36 cellular contexts compared by ENCODE assay signal in the genomic region with DNA sequence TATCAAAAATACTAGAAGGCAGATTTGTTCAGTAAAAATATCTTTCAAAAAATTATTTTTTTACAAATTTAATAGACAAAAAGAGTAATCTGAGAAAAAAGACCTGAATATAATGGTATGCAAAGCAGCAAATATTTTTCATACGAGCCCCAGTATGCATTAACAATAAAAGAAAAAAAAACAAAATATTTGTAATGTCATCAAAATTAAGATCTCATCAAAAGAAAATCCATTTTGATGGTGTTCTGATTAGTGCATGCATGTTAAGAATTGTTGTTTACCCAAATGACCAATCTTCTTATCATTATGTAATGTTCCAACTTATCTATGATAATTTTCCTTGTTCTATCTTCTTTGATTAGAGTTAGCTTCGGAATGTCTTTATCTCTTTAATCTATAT.
"Had no signal": no experiment of that assay in that cellular context is flagged by ENCODE, and none has a peak within 500 bp of the region (broad histone marks: within the 10 kb centered on the region; RNA-seq: fewer than 3 reads in every experiment).

No MANE protein-coding gene starts in this region.

- DNase-seq: activated B cell treated with CpG ODN at 0.5 μM for 24 hours; activated CD4-positive, alpha-beta memory T cell treated with anti-CD3 and anti-CD28 coated beads, Interleukin-2, amount 10 ng/mL, durations not matched to agents 7 days and 5 days; activated CD4-positive, alpha-beta T cell treated with anti-CD3 and anti-CD28 coated beads for 4 hours; activated CD4-positive, alpha-beta T cell treated with anti-CD3 and anti-CD28 coated beads, Interleukin-2, amount 10 ng/mL, durations not matched to agents 24 days and 14 days; activated CD4-positive, alpha-beta T cell treated with anti-CD3 and anti-CD28 coated beads, Interleukin-2, amount 50 U/mL, for 1 hour; activated CD4-positive, alpha-beta T cell treated with anti-CD3 and anti-CD28 coated beads, Interleukin-2, amount 50 U/mL, for 4 hours; activated CD4-positive, CD25-positive, alpha-beta regulatory T cell treated with anti-CD3 and anti-CD28 coated beads, Interleukin-2, amount 50 U/mL, for 72 hours; activated CD8-positive, alpha-beta memory T cell treated with anti-CD3 and anti-CD28 coated beads for 24 hours; activated CD8-positive, alpha-beta memory T cell treated with anti-CD3 and anti-CD28 coated beads, Interleukin-2, amount 10 ng/mL, durations not matched to agents 7 days and 5 days; activated CD8-positive, alpha-beta memory T cell treated with anti-CD3 and anti-CD28 coated beads, Interleukin-2, amount 50 U/mL, for 48 hours; activated CD8-positive, alpha-beta T cell treated with anti-CD3 and anti-CD28 coated beads, Interleukin-2, amount 10 ng/mL, durations not matched to agents 7 days and 5 days; activated effector memory CD4-positive, alpha-beta T cell treated with Interleukin-2 at 50 U/mL for 16 hours; activated gamma-delta T cell; activated naive CD4-positive, alpha-beta T cell treated with anti-CD3 and anti-CD28 coated beads, Interleukin-2, amount 10 ng/mL, durations not matched to agents 7 days and 5 days; activated naive CD4-positive, alpha-beta T cell treated with Interleukin-2 at 50 U/mL for 16 hours; activated naive CD8-positive, alpha-beta T cell treated with anti-CD3 and anti-CD28 coated beads, Interleukin-2, amount 10 ng/mL, durations not matched to agents 7 days and 5 days; activated naive CD8-positive, alpha-beta T cell treated with anti-CD3 and anti-CD28 coated beads, Interleukin-2, amount 50 U/mL, for 24 hours; activated T-cell treated with anti-CD3 and anti-CD28 coated beads, Interleukin-2, amount 50 U/mL, for 24 hours; activated T-cell treated with anti-CD3 and anti-CD28 coated beads, Interleukin-2, amount 50 U/mL, for 48 hours; amygdala; anterior cingulate cortex; caudate nucleus; cerebellar nuclear complex; T-helper 2 cell; T-helper 9 cell had no signal

- H3K4me3 Mint-ChIP-seq: activated B cell treated with CpG ODN at 0.5 μM for 24 hours; activated CD4-positive, alpha-beta memory T cell treated with anti-CD3 and anti-CD28 coated beads, Interleukin-2, amount 10 ng/mL, durations not matched to agents 7 days and 5 days; activated CD4-positive, alpha-beta T cell treated with anti-CD3 and anti-CD28 coated beads, Interleukin-2, amount 10 ng/mL, durations not matched to agents 24 days and 14 days; activated CD8-positive, alpha-beta memory T cell treated with anti-CD3 and anti-CD28 coated beads, Interleukin-2, amount 10 ng/mL, durations not matched to agents 7 days and 5 days; activated CD8-positive, alpha-beta T cell treated with anti-CD3 and anti-CD28 coated beads, Interleukin-2, amount 10 ng/mL, durations not matched to agents 7 days and 5 days; activated naive CD4-positive, alpha-beta T cell treated with anti-CD3 and anti-CD28 coated beads, Interleukin-2, amount 10 ng/mL, durations not matched to agents 7 days and 5 days; activated naive CD4-positive, alpha-beta T cell treated with anti-CD3 and anti-CD28 coated beads, Interleukin-2, amount 50 U/mL, for 24 hours; activated naive CD8-positive, alpha-beta T cell; activated naive CD8-positive, alpha-beta T cell treated with anti-CD3 and anti-CD28 coated beads, Interleukin-2, amount 10 ng/mL, durations not matched to agents 7 days and 5 days; activated naive CD8-positive, alpha-beta T cell treated with anti-CD3 and anti-CD28 coated beads, Interleukin-2, amount 50 U/mL, for 24 hours; activated T-cell treated with anti-CD3 and anti-CD28 coated beads, Interleukin-2, amount 50 U/mL, for 24 hours; brain; central memory CD8-positive, alpha-beta T cell; T-helper 1 cell treated with Interleukin-12 subunit alpha and Interleukin-12 subunit beta and Interleukin-4 antibody, amounts not matched to agents 30 μg/mL and 1 μg/mL, for 36 hours; T-helper 2 cell treated with Interferon-gamma antibody and Interleukin-4, amounts not matched to agents 5 μg/mL and 100 μg/mL, for 36 hours had no signal

- FAIRE-seq: bronchial epithelial cell had no signal

- H3K4me1 Mint-ChIP-seq: activated B cell treated with CpG ODN at 0.5 μM for 24 hours; activated CD4-positive, alpha-beta memory T cell treated with anti-CD3 and anti-CD28 coated beads, Interleukin-2, amount 10 ng/mL, durations not matched to agents 7 days and 5 days; activated CD4-positive, alpha-beta T cell treated with anti-CD3 and anti-CD28 coated beads, Interleukin-2, amount 10 ng/mL, durations not matched to agents 24 days and 14 days; activated CD8-positive, alpha-beta memory T cell treated with anti-CD3 and anti-CD28 coated beads, Interleukin-2, amount 10 ng/mL, durations not matched to agents 7 days and 5 days; activated naive CD4-positive, alpha-beta T cell treated with anti-CD3 and anti-CD28 coated beads, Interleukin-2, amount 10 ng/mL, durations not matched to agents 7 days and 5 days; activated naive CD4-positive, alpha-beta T cell treated with anti-CD3 and anti-CD28 coated beads, Interleukin-2, amount 50 U/mL, for 24 hours; activated naive CD8-positive, alpha-beta T cell treated with anti-CD3 and anti-CD28 coated beads, Interleukin-2, amount 10 ng/mL, durations not matched to agents 7 days and 5 days; activated naive CD8-positive, alpha-beta T cell treated with anti-CD3 and anti-CD28 coated beads, Interleukin-2, amount 50 U/mL, for 24 hours; brain; central memory CD8-positive, alpha-beta T cell had no signal

- H3K36me3 Mint-ChIP-seq: activated CD8-positive, alpha-beta memory T cell treated with anti-CD3 and anti-CD28 coated beads, Interleukin-2, amount 10 ng/mL, durations not matched to agents 7 days and 5 days; activated naive CD4-positive, alpha-beta T cell treated with anti-CD3 and anti-CD28 coated beads, Interleukin-2, amount 10 ng/mL, durations not matched to agents 7 days and 5 days; activated naive CD4-positive, alpha-beta T cell treated with anti-CD3 and anti-CD28 coated beads, Interleukin-2, amount 50 U/mL, for 24 hours; activated naive CD8-positive, alpha-beta T cell; activated naive CD8-positive, alpha-beta T cell treated with anti-CD3 and anti-CD28 coated beads, Interleukin-2, amount 10 ng/mL, durations not matched to agents 7 days and 5 days; brain had no signal

- ATAC-seq: activated CD8-positive, alpha-beta memory T cell treated with anti-CD3 and anti-CD28 coated beads, Interleukin-2, amount 10 ng/mL, durations not matched to agents 7 days and 5 days; activated CD8-positive, alpha-beta T cell treated with anti-CD3 and anti-CD28 coated beads, Interleukin-2, amount 10 ng/mL, durations not matched to agents 7 days and 5 days; activated naive CD8-positive, alpha-beta T cell treated with anti-CD3 and anti-CD28 coated beads, Interleukin-2, amount 50 U/mL, for 24 hours had no signal

- H3K27ac ChIP-seq: ascending aorta, cardiac muscle cell, VCaP had no signal

- H3K4me1 ChIP-seq: ascending aorta had no signal

- H3K9me3 ChIP-seq: ascending aorta had no signal

- H3K4me3 ChIP-seq: ascending aorta, cardiac muscle cell had no signal

- H3K27me3 Mint-ChIP-seq: activated B cell treated with CpG ODN at 0.5 μM for 24 hours; activated CD4-positive, alpha-beta memory T cell treated with anti-CD3 and anti-CD28 coated beads, Interleukin-2, amount 10 ng/mL, durations not matched to agents 7 days and 5 days; activated CD4-positive, alpha-beta T cell treated with anti-CD3 and anti-CD28 coated beads, Interleukin-2, amount 10 ng/mL, durations not matched to agents 24 days and 14 days; activated CD8-positive, alpha-beta memory T cell treated with anti-CD3 and anti-CD28 coated beads, Interleukin-2, amount 10 ng/mL, durations not matched to agents 7 days and 5 days; activated naive CD4-positive, alpha-beta T cell treated with anti-CD3 and anti-CD28 coated beads, Interleukin-2, amount 10 ng/mL, durations not matched to agents 7 days and 5 days; activated naive CD4-positive, alpha-beta T cell treated with anti-CD3 and anti-CD28 coated beads, Interleukin-2, amount 50 U/mL, for 24 hours; activated naive CD8-positive, alpha-beta T cell; activated naive CD8-positive, alpha-beta T cell treated with anti-CD3 and anti-CD28 coated beads, Interleukin-2, amount 10 ng/mL, durations not matched to agents 7 days and 5 days; activated naive CD8-positive, alpha-beta T cell treated with anti-CD3 and anti-CD28 coated beads, Interleukin-2, amount 50 U/mL, for 24 hours; activated T-cell treated with anti-CD3 and anti-CD28 coated beads, Interleukin-2, amount 50 U/mL, for 24 hours; brain; central memory CD8-positive, alpha-beta T cell had no signal

- H3K9me3 Mint-ChIP-seq: activated CD4-positive, alpha-beta T cell treated with anti-CD3 and anti-CD28 coated beads, Interleukin-2, amount 10 ng/mL, durations not matched to agents 24 days and 14 days had no signal

- H3K27ac Mint-ChIP-seq: activated B cell treated with CpG ODN at 0.5 μM for 24 hours; activated CD4-positive, alpha-beta memory T cell treated with anti-CD3 and anti-CD28 coated beads, Interleukin-2, amount 10 ng/mL, durations not matched to agents 7 days and 5 days; activated CD4-positive, alpha-beta T cell treated with anti-CD3 and anti-CD28 coated beads, Interleukin-2, amount 10 ng/mL, durations not matched to agents 24 days and 14 days; activated CD8-positive, alpha-beta memory T cell treated with anti-CD3 and anti-CD28 coated beads, Interleukin-2, amount 10 ng/mL, durations not matched to agents 7 days and 5 days; activated CD8-positive, alpha-beta T cell treated with anti-CD3 and anti-CD28 coated beads, Interleukin-2, amount 10 ng/mL, durations not matched to agents 7 days and 5 days; activated naive CD4-positive, alpha-beta T cell treated with anti-CD3 and anti-CD28 coated beads, Interleukin-2, amount 10 ng/mL, durations not matched to agents 7 days and 5 days; activated naive CD4-positive, alpha-beta T cell treated with anti-CD3 and anti-CD28 coated beads, Interleukin-2, amount 50 U/mL, for 24 hours; activated naive CD8-positive, alpha-beta T cell; activated naive CD8-positive, alpha-beta T cell treated with anti-CD3 and anti-CD28 coated beads, Interleukin-2, amount 10 ng/mL, durations not matched to agents 7 days and 5 days; activated naive CD8-positive, alpha-beta T cell treated with anti-CD3 and anti-CD28 coated beads, Interleukin-2, amount 50 U/mL, for 24 hours; activated T-cell treated with anti-CD3 and anti-CD28 coated beads, Interleukin-2, amount 50 U/mL, for 24 hours; activated T-helper 2 cell treated with anti-CD3 and anti-CD28 coated beads, Interferon-gamma antibody, Interleukin-2, Interleukin-4, amounts not matched to agents 10 μg/mL and 5 μg/mL and 100 μg/mL, durations not matched to agents 14 hours and 24 hours and 36 hours; brain; T-helper 1 cell treated with Interleukin-12 subunit alpha and Interleukin-12 subunit beta and Interleukin-4 antibody, amounts not matched to agents 30 μg/mL and 1 μg/mL, for 36 hours; T-helper 2 cell treated with Interferon-gamma antibody and Interleukin-4, amounts not matched to agents 5 μg/mL and 100 μg/mL, for 36 hours had no signal
